1 cellular context compared by ENCODE assay signal in the genomic region with DNA sequence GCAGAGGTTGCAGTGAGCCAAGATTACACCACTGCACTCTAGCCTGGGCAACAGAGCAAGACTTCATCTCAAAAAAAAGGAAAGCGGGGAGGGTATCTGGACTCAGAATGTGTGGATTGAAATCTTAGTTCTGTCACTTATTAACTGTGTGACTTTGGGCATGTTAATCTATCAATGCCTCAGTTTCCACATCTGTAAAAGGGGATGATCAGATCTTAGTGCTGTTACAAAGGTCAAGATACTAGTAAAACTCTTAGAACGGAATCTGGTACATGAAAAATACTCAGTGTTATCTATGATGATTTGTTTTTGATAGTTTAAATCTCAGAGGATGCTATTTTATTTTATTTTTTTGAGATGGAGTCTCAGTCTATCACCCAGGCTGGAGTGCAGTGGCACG.
TF ChIP-seq lines count a peak whose summit lies in the region.

No MANE protein-coding gene starts in this region.

TF ChIP-seq in HepG2, 621 proteins besides CTCF, POLR2A, EP300 and RAD21:
- TF ChIP-seq ZNF629 (CRISPR knock-in tag; conservative IDR thresholded peaks at IDR 0.05) (0 out of 2 replicates have a peak, but pooled peaks have one; percentile 28), ETV5 (CRISPR knock-in tag; IDR thresholded peaks at IDR 0.05; ENCODE audit: borderline replicate concordance) (no peak), ATF7-NPFF (CRISPR knock-in tag; IDR thresholded peaks at IDR 0.05; ENCODE audit: low read depth) (no peak)
